In the genomic region with DNA sequence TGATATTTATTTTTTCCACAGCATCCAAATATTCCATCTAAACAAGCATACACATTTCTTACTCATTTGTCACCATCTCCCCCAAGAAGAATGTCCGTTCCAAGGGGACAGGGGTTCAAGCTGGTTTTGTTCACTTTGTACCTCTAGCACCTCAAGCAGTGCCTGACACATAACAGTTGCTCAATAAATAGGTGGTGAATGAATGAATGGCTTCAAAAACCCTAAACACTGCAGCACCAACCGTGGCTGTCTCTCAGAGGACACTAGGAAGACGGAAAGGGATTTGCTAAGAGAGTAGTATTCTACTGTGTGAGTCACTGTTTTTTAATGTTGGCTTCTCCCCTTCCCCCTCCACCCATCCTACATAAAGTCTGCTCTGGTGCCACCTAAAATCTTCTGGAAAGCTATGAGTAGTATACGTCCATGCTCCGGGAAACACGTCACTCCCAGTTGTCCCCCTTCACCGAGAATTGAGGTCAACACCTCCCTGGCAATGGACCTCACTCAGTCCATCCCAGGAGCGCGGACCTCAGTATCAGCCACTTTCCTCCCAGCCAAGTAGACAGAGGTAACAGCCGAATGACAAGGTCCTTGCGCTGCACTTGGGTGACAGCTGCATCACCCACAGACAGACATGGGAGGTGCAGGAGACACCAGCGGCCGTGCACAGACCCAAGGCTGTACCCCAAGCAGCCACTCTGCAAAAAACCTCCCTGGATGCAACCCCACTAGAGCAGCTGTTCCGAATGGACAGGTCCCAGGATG, we compare ENCODE assay signal across 15 cellular contexts.
A peak's percentile ranks its signal among the peaks of the same experiment; 100 is the strongest.
DNase-seq lines count a peak whose midpoint lies in the region; ATAC-seq lines count a peak whose summit lies in the region.
"Had no signal": no experiment of that assay in that cellular context is flagged by ENCODE, and none has a peak within 500 bp of the region (broad histone marks: within the 10 kb centered on the region; RNA-seq: fewer than 3 reads in every experiment).

No MANE protein-coding gene starts in this region.

- H3K9me3 Mint-ChIP-seq in activated CD8-positive, alpha-beta memory T cell treated with anti-CD3 and anti-CD28 coated beads, Interleukin-2, amount 10 ng/mL, durations not matched to agents 7 days and 5 days (ENCODE audit: low read depth): no peaks in the 10 kb centered on the region
- no peaks in the 10 kb centered on the region for H3K9me3 Mint-ChIP-seq in activated T-helper 1 cell treated with anti-CD3 and anti-CD28 coated beads, Interleukin-12 subunit alpha, Interleukin-12 subunit beta, Interleukin-2, Interleukin-4 antibody, amounts not matched to agents 30 ng/mL and 10 ng/mL and 1 ng/mL, durations not matched to agents 14 hours and 24 hours and 36 hours
- H3K9me3 Mint-ChIP-seq in immature natural killer cell: no peaks in the 10 kb centered on the region

- no peak overlapping the region for H3K4me3 Mint-ChIP-seq in activated CD8-positive, alpha-beta memory T cell treated with anti-CD3 and anti-CD28 coated beads, Interleukin-2, amount 10 ng/mL, durations not matched to agents 7 days and 5 days
- peak overlapping the region; percentile 5 for H3K4me3 Mint-ChIP-seq in activated T-helper 1 cell treated with anti-CD3 and anti-CD28 coated beads, Interleukin-12 subunit alpha, Interleukin-12 subunit beta, Interleukin-2, Interleukin-4 antibody, amounts not matched to agents 30 ng/mL and 10 ng/mL and 1 ng/mL, durations not matched to agents 14 hours and 24 hours and 36 hours
- H3K4me3 Mint-ChIP-seq in immature natural killer cell: peak overlapping the region; percentile 73 to 93 (median 85)

- H3K27ac Mint-ChIP-seq in activated CD8-positive, alpha-beta memory T cell treated with anti-CD3 and anti-CD28 coated beads, Interleukin-2, amount 10 ng/mL, durations not matched to agents 7 days and 5 days: peak overlapping the region; percentile 90
- H3K27ac Mint-ChIP-seq in activated T-helper 1 cell treated with anti-CD3 and anti-CD28 coated beads, Interleukin-12 subunit alpha, Interleukin-12 subunit beta, Interleukin-2, Interleukin-4 antibody, amounts not matched to agents 30 ng/mL and 10 ng/mL and 1 ng/mL, durations not matched to agents 14 hours and 24 hours and 36 hours: peak overlapping the region; percentile 88
- peak overlapping the region; percentile 85 to 96 (median 92) for H3K27ac Mint-ChIP-seq in immature natural killer cell

- peaks cover 90% of the 10 kb centered on the region for H3K4me1 Mint-ChIP-seq in activated CD8-positive, alpha-beta memory T cell treated with anti-CD3 and anti-CD28 coated beads, Interleukin-2, amount 10 ng/mL, durations not matched to agents 7 days and 5 days
- peaks cover 75% of the 10 kb centered on the region for H3K4me1 Mint-ChIP-seq in activated T-helper 1 cell treated with anti-CD3 and anti-CD28 coated beads, Interleukin-12 subunit alpha, Interleukin-12 subunit beta, Interleukin-2, Interleukin-4 antibody, amounts not matched to agents 30 ng/mL and 10 ng/mL and 1 ng/mL, durations not matched to agents 14 hours and 24 hours and 36 hours (ENCODE audit: low read depth)
- peaks cover 100% of the 10 kb centered on the region in 2 donors for H3K4me1 Mint-ChIP-seq in immature natural killer cell

- CTCF ChIA-PET in activated CD8-positive, alpha-beta memory T cell treated with anti-CD3 and anti-CD28 coated beads, Interleukin-2, amount 10 ng/mL, durations not matched to agents 7 days and 5 days (lab: Charles Lee): interaction anchor here (1.6 to 2.6 kb wide), 2 partner anchors 19 to 31 kb away, joined by 4 to 19 read pairs; no protein-coding TSS in a partner anchor

- no peaks in the 10 kb centered on the region for H3K27me3 Mint-ChIP-seq in activated CD8-positive, alpha-beta memory T cell treated with anti-CD3 and anti-CD28 coated beads, Interleukin-2, amount 10 ng/mL, durations not matched to agents 7 days and 5 days
- no peaks in the 10 kb centered on the region for H3K27me3 Mint-ChIP-seq in activated T-helper 1 cell treated with anti-CD3 and anti-CD28 coated beads, Interleukin-12 subunit alpha, Interleukin-12 subunit beta, Interleukin-2, Interleukin-4 antibody, amounts not matched to agents 30 ng/mL and 10 ng/mL and 1 ng/mL, durations not matched to agents 14 hours and 24 hours and 36 hours (ENCODE audit: insufficient read depth)
- H3K27me3 Mint-ChIP-seq in immature natural killer cell (ENCODE audit: low read depth in 3 of 3): peaks cover 16 to 48% (median 26%) of the 10 kb centered on the region in 3 donors

- H3K27ac ChIP-seq in temporal lobe (ENCODE audit: low read depth, low read length): peak overlapping the region; percentile 100

- DNase-seq in activated CD8-positive, alpha-beta memory T cell treated with anti-CD3 and anti-CD28 coated beads, Interleukin-2, amount 10 ng/mL, durations not matched to agents 7 days and 5 days: no peak
- DNase-seq in activated CD8-positive, alpha-beta memory T cell treated with anti-CD3 and anti-CD28 coated beads for 24 hours: no peak
- DNase-seq in activated T-helper 1 cell treated with anti-CD3 and anti-CD28 coated beads, Interleukin-12 subunit alpha, Interleukin-12 subunit beta, Interleukin-2, Interleukin-4 antibody, amounts not matched to agents 30 ng/mL and 10 ng/mL and 1 ng/mL, durations not matched to agents 14 hours and 24 hours and 36 hours (ENCODE audit: low spot score): no peak
- DNase-seq in immature natural killer cell (peak in 2 of 3 donors; percentile 28 to 33), NCI-H748 treated with DMSO at 0.1 percent for 48 hours (lab: John Stamatoyannopoulos, UW) (no peak), NCI-H2107 treated with DMSO at 0.1 percent for 48 hours (lab: John Stamatoyannopoulos, UW; ENCODE audit: unreplicated experiment) (no peak)
- DNase-seq: activated CD4-positive, CD25-positive, alpha-beta regulatory T cell treated with anti-CD3 and anti-CD28 coated beads, Interleukin-2, amount 50 U/mL, for 72 hours; activated gamma-delta T cell; DMS 273 treated with DMSO at 0.1 percent for 48 hours; left ventricle myocardium inferior; NCI-H1092; small intestine had no signal

- ATAC-seq in activated CD8-positive, alpha-beta memory T cell treated with anti-CD3 and anti-CD28 coated beads, Interleukin-2, amount 10 ng/mL, durations not matched to agents 7 days and 5 days: no peak
- no peak for ATAC-seq in HG02763 (IDR thresholded peaks at IDR 0.05; ENCODE audit: unreplicated experiment)
- ATAC-seq: esophagus mucosa had no signal

- H3K36me3 Mint-ChIP-seq in activated CD8-positive, alpha-beta memory T cell treated with anti-CD3 and anti-CD28 coated beads, Interleukin-2, amount 10 ng/mL, durations not matched to agents 7 days and 5 days: peaks cover 53% of the 10 kb centered on the region
- peaks cover 42% of the 10 kb centered on the region for H3K36me3 Mint-ChIP-seq in activated T-helper 1 cell treated with anti-CD3 and anti-CD28 coated beads, Interleukin-12 subunit alpha, Interleukin-12 subunit beta, Interleukin-2, Interleukin-4 antibody, amounts not matched to agents 30 ng/mL and 10 ng/mL and 1 ng/mL, durations not matched to agents 14 hours and 24 hours and 36 hours (ENCODE audit: low read depth)
- peaks cover 12 to 24% (median 16%) of the 10 kb centered on the region in 3 donors for H3K36me3 Mint-ChIP-seq in immature natural killer cell

- intact Hi-C loops in activated T-helper 1 cell treated with anti-CD3 and anti-CD28 coated beads, Interleukin-12 subunit alpha, Interleukin-12 subunit beta, Interleukin-2, Interleukin-4 antibody, amounts not matched to agents 30 ng/mL and 10 ng/mL and 1 ng/mL, durations not matched to agents 14 hours and 24 hours and 36 hours (cut with micrococcal nuclease): no loop called here

Comparison
In these comparisons a context has a peak if more than half of its experiments do, and no peak if none do; other contexts are left out.
1. DNase-seq: peak in immature natural killer cell (2 of 3); none in activated CD8-positive, alpha-beta memory T cell treated with anti-CD3 and anti-CD28 coated beads, Interleukin-2, amount 10 ng/mL, durations not matched to agents 7 days and 5 days (single experiment), activated CD8-positive, alpha-beta memory T cell treated with anti-CD3 and anti-CD28 coated beads for 24 hours (single experiment), activated T-helper 1 cell treated with anti-CD3 and anti-CD28 coated beads, Interleukin-12 subunit alpha, Interleukin-12 subunit beta, Interleukin-2, Interleukin-4 antibody, amounts not matched to agents 30 ng/mL and 10 ng/mL and 1 ng/mL, durations not matched to agents 14 hours and 24 hours and 36 hours (single experiment), NCI-H748 treated with DMSO at 0.1 percent for 48 hours (single experiment) and NCI-H2107 treated with DMSO at 0.1 percent for 48 hours (single experiment).
2. Peak in every context shown above with its lines, with median percentiles within 50 percentile points of each other: H3K27ac Mint-ChIP-seq.